Comparison of ENCODE assay signal across 18 cellular contexts in genomic region chr14:72528059-72528950, GRCh38.
DNase-seq lines count a peak whose midpoint lies in the region; ATAC-seq and TF ChIP-seq lines count a peak whose summit lies in the region.
"Had no signal": no experiment of that assay in that cellular context is flagged by ENCODE, and none has a peak within 500 bp of the region (broad histone marks: within the 10 kb centered on the region; RNA-seq: fewer than 3 reads in every experiment).

No MANE protein-coding gene starts in this region.

- no peak overlapping the region for H3K9ac ChIP-seq in BLaER1

- no peak overlapping the region for H3K27ac ChIP-seq in BLaER1
- H3K27ac ChIP-seq in CD8-positive, alpha-beta T cell (ENCODE audit: low read depth, low read length) = no peak overlapping the region
- H3K27ac ChIP-seq: dorsolateral prefrontal cortex had no signal

- DNase-seq in EL = peak; percentile 52
- peak; percentile 81 for DNase-seq in RPMI7951 (ENCODE audit: low read depth)
- DNase-seq in fibroblast of the aortic adventitia (ENCODE audit: low read depth) = peak; percentile 59
- no peak for DNase-seq in CD8-positive, alpha-beta T cell
- DNase-seq in HAP-1 (ENCODE audit: low spot score in 2 of 2) = no peak
- no peak for DNase-seq in NCI-H345 (lab: John Stamatoyannopoulos, UW)
- DNase-seq: activated CD8-positive, alpha-beta memory T cell treated with anti-CD3 and anti-CD28 coated beads for 24 hours; activated effector memory CD4-positive, alpha-beta T cell treated with Interleukin-2 at 50 U/mL for 16 hours; CD4-positive, CD25-positive, alpha-beta regulatory T cell; dorsolateral prefrontal cortex; Karpas-422; NCI-H526 treated with DMSO at 0.1 percent for 48 hours; SHP77 treated with DMSO at 0.1 percent for 48 hours had no signal

- CTCF ChIA-PET in CD8-positive, alpha-beta T cell (lab: Charles Lee) = interaction anchor here (0.7 to 1.3 kb wide), 4 partner anchors 11 to 49 kb away, joined by 3 to 6 read pairs (median 3); no protein-coding TSS in a partner anchor

- no peaks in the 10 kb centered on the region for H3K36me3 ChIP-seq in BLaER1
- no peaks in the 10 kb centered on the region for H3K36me3 ChIP-seq in CD8-positive, alpha-beta T cell (ENCODE audit: insufficient read depth, low read length)
- no peaks in the 10 kb centered on the region for H3K36me3 ChIP-seq in HAP-1 (replicated peaks)

- H3K27ac Mint-ChIP-seq in CD8-positive, alpha-beta T cell = no peak overlapping the region
- H3K27ac Mint-ChIP-seq: CD4-positive, CD25-positive, alpha-beta regulatory T cell had no signal

- intact Hi-C loops in CD8-positive, alpha-beta T cell (cut with DNase I, micrococcal nuclease) = no loop called here

- no peaks in the 10 kb centered on the region for H3K27me3 ChIP-seq in BLaER1
- H3K27me3 ChIP-seq in CD8-positive, alpha-beta T cell (ENCODE audit: insufficient read depth, low read length) = no peaks in the 10 kb centered on the region
- peaks cover 15% of the 10 kb centered on the region for H3K27me3 ChIP-seq in HAP-1 (ENCODE audit: low read depth)
- H3K27me3 ChIP-seq: dorsolateral prefrontal cortex had no signal

- H3K4me1 ChIP-seq in BLaER1 = peaks cover 31% of the 10 kb centered on the region
- H3K4me1 ChIP-seq in CD8-positive, alpha-beta T cell (ENCODE audit: insufficient read depth, low read length) = peaks cover 30% of the 10 kb centered on the region
- H3K4me1 ChIP-seq in HAP-1 = no peaks in the 10 kb centered on the region

- H3K9me3 ChIP-seq in BLaER1 (peaks cover 25% of the 10 kb centered on the region), HAP-1 (0 out of 2 replicates have a peak, but pooled peaks cover 2% of the 10 kb centered on the region)
- H3K9me3 ChIP-seq in CD8-positive, alpha-beta T cell (ENCODE audit: low read length) = no peaks in the 10 kb centered on the region

- H3K4me2 ChIP-seq in BLaER1 = peak overlapping the region; percentile 64

- peaks cover 10% of the 10 kb centered on the region for H3K9me3 Mint-ChIP-seq in CD8-positive, alpha-beta T cell

- H4K20me1 ChIP-seq in BLaER1 = no peaks in the 10 kb centered on the region

- POLR2A ChIA-PET in CD8-positive, alpha-beta T cell (lab: Charles Lee) = no interaction called here

- in situ Hi-C loops in HAP-1 (cut with MboI; ENCODE audit: low sequenced_read_pairs) = no loop called here

- TF ChIP-seq CTCF in fibroblast of the aortic adventitia (IDR thresholded peaks at IDR 0.05; ENCODE audit: insufficient read depth, low read length) = no peak
- TF ChIP-seq CTCF in CD8-positive, alpha-beta T cell (IDR thresholded peaks at IDR 0.05) = no peak

- peaks cover 27% of the 10 kb centered on the region for H3K4me1 Mint-ChIP-seq in CD8-positive, alpha-beta T cell (ENCODE audit: low read depth)

- no peak overlapping the region for H3K4me3 Mint-ChIP-seq in CD8-positive, alpha-beta T cell
- H3K4me3 Mint-ChIP-seq: CD4-positive, CD25-positive, alpha-beta regulatory T cell had no signal

- no peaks in the 10 kb centered on the region for H3K36me3 Mint-ChIP-seq in CD8-positive, alpha-beta T cell

- no peak overlapping the region for H3K4me3 ChIP-seq in BLaER1
- H3K4me3 ChIP-seq in fibroblast of the aortic adventitia (ENCODE audit: low read depth, low read length) = no peak overlapping the region
- H3K4me3 ChIP-seq in CD8-positive, alpha-beta T cell (ENCODE audit: low read depth, low read length) = no peak overlapping the region
- no peak overlapping the region for H3K4me3 ChIP-seq in HAP-1
- H3K4me3 ChIP-seq: dorsolateral prefrontal cortex, GM12878, lung had no signal

- ATAC-seq in CD8-positive, alpha-beta T cell = no peak
- ATAC-seq in GM18498 (IDR thresholded peaks at IDR 0.05; ENCODE audit: unreplicated experiment) = no peak
- ATAC-seq: GM12878, HCT116 had no signal

- H3K27me3 Mint-ChIP-seq in CD8-positive, alpha-beta T cell (ENCODE audit: low read depth) = peaks cover 2% of the 10 kb centered on the region

Comparison
In these comparisons a context has a peak if more than half of its experiments do, and no peak if none do; other contexts are left out.
1. DNase-seq: peak in EL (single experiment), RPMI7951 (single experiment) and fibroblast of the aortic adventitia (single experiment); none in CD8-positive, alpha-beta T cell (0 of 7), HAP-1 (0 of 2) and NCI-H345 (single experiment).